In the genomic region with DNA sequence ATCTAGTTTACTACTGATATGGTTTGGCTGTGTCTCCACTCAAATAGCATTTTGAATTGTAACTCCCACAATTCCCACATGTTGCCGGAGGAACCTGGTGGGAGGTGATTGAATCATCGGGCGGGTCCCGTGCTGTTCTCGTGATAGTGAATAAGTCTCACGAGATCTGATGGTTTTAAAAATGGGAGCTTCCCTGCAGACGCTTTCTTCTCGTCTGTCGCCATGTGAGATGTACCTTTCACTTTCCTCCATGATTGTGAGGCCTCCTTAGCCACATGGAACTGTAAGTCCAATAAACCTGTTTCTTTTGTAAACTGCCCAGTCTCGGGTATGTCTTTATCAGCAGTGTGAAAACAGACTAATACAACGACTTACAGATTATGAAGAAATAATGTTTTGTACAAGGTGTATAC, we compare ENCODE assay signal across 1 cellular context.
TF ChIP-seq lines count a peak whose summit lies in the region.

No MANE protein-coding gene starts in this region.

TF ChIP-seq in K562, 482 proteins besides CTCF, POLR2A, EP300 and RAD21 (continued from another document and continues in another):
- TF ChIP-seq HNRNPH1 (optimal IDR thresholded peaks at IDR 0.05; ENCODE audit: low read depth, low read length) (no peak), HDAC1 (IDR thresholded peaks at IDR 0.05) (peak in 1 of 2 experiments; percentile 78; a peak in 2 of 4 replicates), ZNF12 (CRISPR knock-in tag; IDR thresholded peaks at IDR 0.05) (no peak), GTF2E2 (tag; IDR thresholded peaks at IDR 0.05) (peak; percentile 54; the same call in 1 of the 2 replicates), ATF1 (CRISPR knock-in tag; IDR thresholded peaks at IDR 0.05) (no peak), ATF1 (tag; IDR thresholded peaks at IDR 0.05) (no peak; the same call in 1 of the 2 replicates), ZNF699 (CRISPR knock-in tag; IDR thresholded peaks at IDR 0.05; ENCODE audit: insufficient replicate concordance) (no peak), DIDO1 (tag; IDR thresholded peaks at IDR 0.05; ENCODE audit: low read depth) (no peak), IRF2 (CRISPR knock-in tag; IDR thresholded peaks at IDR 0.05) (no peak), TRIM28 (IDR thresholded peaks at IDR 0.05) (no peak; the same call in 1 of the 2 replicates), MCM7 (IDR thresholded peaks at IDR 0.05) (no peak), SETDB1 (IDR thresholded peaks at IDR 0.05; ENCODE audit: low read length) (no peak), EGR1 (conservative IDR thresholded peaks at IDR 0.05) (no peak; the same call in 1 of the 2 replicates), ZNF239 (CRISPR knock-in tag; IDR thresholded peaks at IDR 0.05) (no peak), ARHGAP35 (IDR thresholded peaks at IDR 0.05; ENCODE audit: partially characterized antibody) (peak; percentile 88), MEF2A (IDR thresholded peaks at IDR 0.05; ENCODE audit: control insufficient read depth, low read depth, low read length) (no peak), POLR3G (IDR thresholded peaks at IDR 0.05; ENCODE audit: extremely low read depth, insufficient read length, insufficient replicate concordance) (no peak), EWSR1 (IDR thresholded peaks at IDR 0.05; ENCODE audit: borderline replicate concordance, low read depth, partially characterized antibody) (no peak), DMBX1 (CRISPR knock-in tag; IDR thresholded peaks at IDR 0.05; ENCODE audit: borderline replicate concordance) (no peak), BDP1 (IDR thresholded peaks at IDR 0.05; ENCODE audit: insufficient read depth, insufficient read length) (no peak), CHCHD3 (CRISPR knock-in tag; IDR thresholded peaks at IDR 0.05) (no peak), GTF2F1 (IDR thresholded peaks at IDR 0.05; ENCODE audit: low read depth, low read length) (no peak), PHF21A (IDR thresholded peaks at IDR 0.05; ENCODE audit: borderline replicate concordance, low read depth) (no peak), PTRF (tag; IDR thresholded peaks at IDR 0.05) (no peak), KHSRP (IDR thresholded peaks at IDR 0.05) (no peak), NUFIP1 (IDR thresholded peaks at IDR 0.05; ENCODE audit: partially characterized antibody) (no peak), ARNT (IDR thresholded peaks at IDR 0.05) (0 out of 4 replicates have a peak, but pooled peaks of 1 of the 2 experiments have one; percentile 29), SIN3A (IDR thresholded peaks at IDR 0.05; ENCODE audit: borderline replicate concordance in 2 of 2, control insufficient read depth in 1 of 2, low read depth in 2 of 2, low read length in 2 of 2) (peak; percentile 67 to 69; a peak in 1 of 4 replicates), BRD9 (IDR thresholded peaks at IDR 0.05; ENCODE audit: low read depth, partially characterized antibody) (peak; percentile 63)
- TF ChIP-seq, protein P1, sequence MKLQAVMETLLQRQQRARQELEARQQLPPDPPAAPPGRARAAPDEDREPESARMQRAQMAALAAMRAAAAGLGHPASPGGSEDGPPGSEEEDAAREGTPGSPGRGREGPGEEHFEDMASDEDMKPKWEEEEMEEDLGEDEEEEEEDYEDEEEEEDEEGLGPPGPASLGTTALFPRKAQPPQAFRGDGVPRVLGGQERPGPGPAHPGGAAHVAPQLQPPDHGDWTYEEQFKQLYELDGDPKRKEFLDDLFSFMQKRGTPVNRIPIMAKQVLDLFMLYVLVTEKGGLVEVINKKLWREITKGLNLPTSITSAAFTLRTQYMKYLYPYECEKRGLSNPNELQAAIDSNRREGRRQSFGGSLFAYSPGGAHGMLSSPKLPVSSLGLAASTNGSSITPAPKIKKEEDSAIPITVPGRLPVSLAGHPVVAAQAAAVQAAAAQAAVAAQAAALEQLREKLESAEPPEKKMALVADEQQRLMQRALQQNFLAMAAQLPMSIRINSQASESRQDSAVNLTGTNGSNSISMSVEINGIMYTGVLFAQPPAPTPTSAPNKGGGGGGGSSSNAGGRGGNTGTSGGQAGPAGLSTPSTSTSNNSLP (IDR thresholded peaks at IDR 0.05; ENCODE audit: borderline replicate concordance, low read depth, low read length): no peak
- TF ChIP-seq, protein P2, sequence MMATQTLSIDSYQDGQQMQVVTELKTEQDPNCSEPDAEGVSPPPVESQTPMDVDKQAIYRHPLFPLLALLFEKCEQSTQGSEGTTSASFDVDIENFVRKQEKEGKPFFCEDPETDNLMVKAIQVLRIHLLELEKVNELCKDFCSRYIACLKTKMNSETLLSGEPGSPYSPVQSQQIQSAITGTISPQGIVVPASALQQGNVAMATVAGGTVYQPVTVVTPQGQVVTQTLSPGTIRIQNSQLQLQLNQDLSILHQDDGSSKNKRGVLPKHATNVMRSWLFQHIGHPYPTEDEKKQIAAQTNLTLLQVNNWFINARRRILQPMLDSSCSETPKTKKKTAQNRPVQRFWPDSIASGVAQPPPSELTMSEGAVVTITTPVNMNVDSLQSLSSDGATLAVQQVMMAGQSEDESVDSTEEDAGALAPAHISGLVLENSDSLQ (IDR thresholded peaks at IDR 0.05): no peak
- TF ChIP-seq, protein P3, sequence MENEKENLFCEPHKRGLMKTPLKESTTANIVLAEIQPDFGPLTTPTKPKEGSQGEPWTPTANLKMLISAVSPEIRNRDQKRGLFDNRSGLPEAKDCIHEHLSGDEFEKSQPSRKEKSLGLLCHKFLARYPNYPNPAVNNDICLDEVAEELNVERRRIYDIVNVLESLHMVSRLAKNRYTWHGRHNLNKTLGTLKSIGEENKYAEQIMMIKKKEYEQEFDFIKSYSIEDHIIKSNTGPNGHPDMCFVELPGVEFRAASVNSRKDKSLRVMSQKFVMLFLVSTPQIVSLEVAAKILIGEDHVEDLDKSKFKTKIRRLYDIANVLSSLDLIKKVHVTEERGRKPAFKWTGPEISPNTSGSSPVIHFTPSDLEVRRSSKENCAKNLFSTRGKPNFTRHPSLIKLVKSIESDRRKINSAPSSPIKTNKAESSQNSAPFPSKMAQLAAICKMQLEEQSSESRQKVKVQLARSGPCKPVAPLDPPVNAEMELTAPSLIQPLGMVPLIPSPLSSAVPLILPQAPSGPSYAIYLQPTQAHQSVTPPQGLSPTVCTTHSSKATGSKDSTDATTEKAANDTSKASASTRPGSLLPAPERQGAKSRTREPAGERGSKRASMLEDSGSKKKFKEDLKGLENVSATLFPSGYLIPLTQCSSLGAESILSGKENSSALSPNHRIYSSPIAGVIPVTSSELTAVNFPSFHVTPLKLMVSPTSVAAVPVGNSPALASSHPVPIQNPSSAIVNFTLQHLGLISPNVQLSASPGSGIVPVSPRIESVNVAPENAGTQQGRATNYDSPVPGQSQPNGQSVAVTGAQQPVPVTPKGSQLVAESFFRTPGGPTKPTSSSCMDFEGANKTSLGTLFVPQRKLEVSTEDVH (IDR thresholded peaks at IDR 0.05; ENCODE audit: low read depth, partially characterized antibody): no peak
- TF ChIP-seq, protein P4, sequence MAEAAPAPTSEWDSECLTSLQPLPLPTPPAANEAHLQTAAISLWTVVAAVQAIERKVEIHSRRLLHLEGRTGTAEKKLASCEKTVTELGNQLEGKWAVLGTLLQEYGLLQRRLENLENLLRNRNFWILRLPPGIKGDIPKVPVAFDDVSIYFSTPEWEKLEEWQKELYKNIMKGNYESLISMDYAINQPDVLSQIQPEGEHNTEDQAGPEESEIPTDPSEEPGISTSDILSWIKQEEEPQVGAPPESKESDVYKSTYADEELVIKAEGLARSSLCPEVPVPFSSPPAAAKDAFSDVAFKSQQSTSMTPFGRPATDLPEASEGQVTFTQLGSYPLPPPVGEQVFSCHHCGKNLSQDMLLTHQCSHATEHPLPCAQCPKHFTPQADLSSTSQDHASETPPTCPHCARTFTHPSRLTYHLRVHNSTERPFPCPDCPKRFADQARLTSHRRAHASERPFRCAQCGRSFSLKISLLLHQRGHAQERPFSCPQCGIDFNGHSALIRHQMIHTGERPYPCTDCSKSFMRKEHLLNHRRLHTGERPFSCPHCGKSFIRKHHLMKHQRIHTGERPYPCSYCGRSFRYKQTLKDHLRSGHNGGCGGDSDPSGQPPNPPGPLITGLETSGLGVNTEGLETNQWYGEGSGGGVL (CRISPR knock-in tag; IDR thresholded peaks at IDR 0.05): no peak
- TF ChIP-seq, protein P5, sequence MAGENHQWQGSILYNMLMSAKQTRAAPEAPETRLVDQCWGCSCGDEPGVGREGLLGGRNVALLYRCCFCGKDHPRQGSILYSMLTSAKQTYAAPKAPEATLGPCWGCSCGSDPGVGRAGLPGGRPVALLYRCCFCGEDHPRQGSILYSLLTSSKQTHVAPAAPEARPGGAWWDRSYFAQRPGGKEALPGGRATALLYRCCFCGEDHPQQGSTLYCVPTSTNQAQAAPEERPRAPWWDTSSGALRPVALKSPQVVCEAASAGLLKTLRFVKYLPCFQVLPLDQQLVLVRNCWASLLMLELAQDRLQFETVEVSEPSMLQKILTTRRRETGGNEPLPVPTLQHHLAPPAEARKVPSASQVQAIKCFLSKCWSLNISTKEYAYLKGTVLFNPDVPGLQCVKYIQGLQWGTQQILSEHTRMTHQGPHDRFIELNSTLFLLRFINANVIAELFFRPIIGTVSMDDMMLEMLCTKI (IDR thresholded peaks at IDR 0.05; ENCODE audit: partially characterized antibody): no peak
- TF ChIP-seq, protein P6, sequence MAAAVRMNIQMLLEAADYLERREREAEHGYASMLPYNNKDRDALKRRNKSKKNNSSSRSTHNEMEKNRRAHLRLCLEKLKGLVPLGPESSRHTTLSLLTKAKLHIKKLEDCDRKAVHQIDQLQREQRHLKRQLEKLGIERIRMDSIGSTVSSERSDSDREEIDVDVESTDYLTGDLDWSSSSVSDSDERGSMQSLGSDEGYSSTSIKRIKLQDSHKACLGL (CRISPR knock-in tag; IDR thresholded peaks at IDR 0.05; ENCODE audit: borderline replicate concordance, poor library complexity, severe bottlenecking): peak; percentile 54
- TF ChIP-seq, protein P7, sequence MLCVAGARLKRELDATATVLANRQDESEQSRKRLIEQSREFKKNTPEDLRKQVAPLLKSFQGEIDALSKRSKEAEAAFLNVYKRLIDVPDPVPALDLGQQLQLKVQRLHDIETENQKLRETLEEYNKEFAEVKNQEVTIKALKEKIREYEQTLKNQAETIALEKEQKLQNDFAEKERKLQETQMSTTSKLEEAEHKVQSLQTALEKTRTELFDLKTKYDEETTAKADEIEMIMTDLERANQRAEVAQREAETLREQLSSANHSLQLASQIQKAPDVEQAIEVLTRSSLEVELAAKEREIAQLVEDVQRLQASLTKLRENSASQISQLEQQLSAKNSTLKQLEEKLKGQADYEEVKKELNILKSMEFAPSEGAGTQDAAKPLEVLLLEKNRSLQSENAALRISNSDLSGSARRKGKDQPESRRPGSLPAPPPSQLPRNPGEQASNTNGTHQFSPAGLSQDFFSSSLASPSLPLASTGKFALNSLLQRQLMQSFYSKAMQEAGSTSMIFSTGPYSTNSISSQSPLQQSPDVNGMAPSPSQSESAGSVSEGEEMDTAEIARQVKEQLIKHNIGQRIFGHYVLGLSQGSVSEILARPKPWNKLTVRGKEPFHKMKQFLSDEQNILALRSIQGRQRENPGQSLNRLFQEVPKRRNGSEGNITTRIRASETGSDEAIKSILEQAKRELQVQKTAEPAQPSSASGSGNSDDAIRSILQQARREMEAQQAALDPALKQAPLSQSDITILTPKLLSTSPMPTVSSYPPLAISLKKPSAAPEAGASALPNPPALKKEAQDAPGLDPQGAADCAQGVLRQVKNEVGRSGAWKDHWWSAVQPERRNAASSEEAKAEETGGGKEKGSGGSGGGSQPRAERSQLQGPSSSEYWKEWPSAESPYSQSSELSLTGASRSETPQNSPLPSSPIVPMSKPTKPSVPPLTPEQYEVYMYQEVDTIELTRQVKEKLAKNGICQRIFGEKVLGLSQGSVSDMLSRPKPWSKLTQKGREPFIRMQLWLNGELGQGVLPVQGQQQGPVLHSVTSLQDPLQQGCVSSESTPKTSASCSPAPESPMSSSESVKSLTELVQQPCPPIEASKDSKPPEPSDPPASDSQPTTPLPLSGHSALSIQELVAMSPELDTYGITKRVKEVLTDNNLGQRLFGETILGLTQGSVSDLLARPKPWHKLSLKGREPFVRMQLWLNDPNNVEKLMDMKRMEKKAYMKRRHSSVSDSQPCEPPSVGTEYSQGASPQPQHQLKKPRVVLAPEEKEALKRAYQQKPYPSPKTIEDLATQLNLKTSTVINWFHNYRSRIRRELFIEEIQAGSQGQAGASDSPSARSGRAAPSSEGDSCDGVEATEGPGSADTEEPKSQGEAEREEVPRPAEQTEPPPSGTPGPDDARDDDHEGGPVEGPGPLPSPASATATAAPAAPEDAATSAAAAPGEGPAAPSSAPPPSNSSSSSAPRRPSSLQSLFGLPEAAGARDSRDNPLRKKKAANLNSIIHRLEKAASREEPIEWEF (CRISPR knock-in tag; IDR thresholded peaks at IDR 0.05): no peak
- TF ChIP-seq, protein P8, sequence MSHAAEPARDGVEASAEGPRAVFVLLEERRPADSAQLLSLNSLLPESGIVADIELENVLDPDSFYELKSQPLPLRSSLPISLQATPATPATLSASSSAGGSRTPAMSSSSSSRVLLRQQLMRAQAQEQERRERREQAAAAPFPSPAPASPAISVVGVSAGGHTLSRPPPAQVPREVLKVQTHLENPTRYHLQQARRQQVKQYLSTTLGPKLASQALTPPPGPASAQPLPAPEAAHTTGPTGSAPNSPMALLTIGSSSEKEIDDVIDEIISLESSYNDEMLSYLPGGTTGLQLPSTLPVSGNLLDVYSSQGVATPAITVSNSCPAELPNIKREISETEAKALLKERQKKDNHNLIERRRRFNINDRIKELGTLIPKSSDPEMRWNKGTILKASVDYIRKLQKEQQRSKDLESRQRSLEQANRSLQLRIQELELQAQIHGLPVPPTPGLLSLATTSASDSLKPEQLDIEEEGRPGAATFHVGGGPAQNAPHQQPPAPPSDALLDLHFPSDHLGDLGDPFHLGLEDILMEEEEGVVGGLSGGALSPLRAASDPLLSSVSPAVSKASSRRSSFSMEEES (CRISPR knock-in tag; IDR thresholded peaks at IDR 0.05): no peak
- TF ChIP-seq, protein P9, sequence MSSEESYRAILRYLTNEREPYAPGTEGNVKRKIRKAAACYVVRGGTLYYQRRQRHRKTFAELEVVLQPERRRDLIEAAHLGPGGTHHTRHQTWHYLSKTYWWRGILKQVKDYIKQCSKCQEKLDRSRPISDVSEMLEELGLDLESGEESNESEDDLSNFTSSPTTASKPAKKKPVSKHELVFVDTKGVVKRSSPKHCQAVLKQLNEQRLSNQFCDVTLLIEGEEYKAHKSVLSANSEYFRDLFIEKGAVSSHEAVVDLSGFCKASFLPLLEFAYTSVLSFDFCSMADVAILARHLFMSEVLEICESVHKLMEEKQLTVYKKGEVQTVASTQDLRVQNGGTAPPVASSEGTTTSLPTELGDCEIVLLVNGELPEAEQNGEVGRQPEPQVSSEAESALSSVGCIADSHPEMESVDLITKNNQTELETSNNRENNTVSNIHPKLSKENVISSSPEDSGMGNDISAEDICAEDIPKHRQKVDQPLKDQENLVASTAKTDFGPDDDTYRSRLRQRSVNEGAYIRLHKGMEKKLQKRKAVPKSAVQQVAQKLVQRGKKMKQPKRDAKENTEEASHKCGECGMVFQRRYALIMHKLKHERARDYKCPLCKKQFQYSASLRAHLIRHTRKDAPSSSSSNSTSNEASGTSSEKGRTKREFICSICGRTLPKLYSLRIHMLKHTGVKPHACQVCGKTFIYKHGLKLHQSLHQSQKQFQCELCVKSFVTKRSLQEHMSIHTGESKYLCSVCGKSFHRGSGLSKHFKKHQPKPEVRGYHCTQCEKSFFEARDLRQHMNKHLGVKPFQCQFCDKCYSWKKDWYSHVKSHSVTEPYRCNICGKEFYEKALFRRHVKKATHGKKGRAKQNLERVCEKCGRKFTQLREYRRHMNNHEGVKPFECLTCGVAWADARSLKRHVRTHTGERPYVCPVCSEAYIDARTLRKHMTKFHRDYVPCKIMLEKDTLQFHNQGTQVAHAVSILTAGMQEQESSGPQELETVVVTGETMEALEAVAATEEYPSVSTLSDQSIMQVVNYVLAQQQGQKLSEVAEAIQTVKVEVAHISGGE (CRISPR knock-in tag; IDR thresholded peaks at IDR 0.05): no peak
